6 cellular contexts compared by ENCODE assay signal in the genomic region with DNA sequence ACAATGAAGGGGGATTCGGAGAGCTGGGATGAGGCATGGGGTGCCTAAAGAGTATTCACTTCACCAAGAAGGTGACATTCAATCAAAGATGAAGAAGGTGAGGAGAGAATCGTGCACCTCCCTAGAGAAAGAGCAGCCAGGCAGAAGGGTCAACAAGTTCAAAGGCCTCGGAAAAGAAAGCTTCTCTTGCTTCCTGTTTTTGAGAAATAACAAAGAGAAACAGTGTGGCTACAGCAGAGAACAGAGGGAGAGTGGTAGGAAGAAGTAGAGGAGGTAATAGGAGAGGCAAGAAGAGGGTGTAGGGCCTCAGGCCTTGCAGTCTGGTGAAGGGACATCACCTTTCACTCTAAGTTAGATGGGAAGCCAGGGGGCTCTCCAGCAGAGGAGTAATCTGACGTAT. TPM values are rescaled to one million over a fixed set of nuclear protein-coding genes. Genes with fewer than 3 reads are reported as not detected.
DNase-seq lines count a peak whose midpoint lies in the region; ATAC-seq, FAIRE-seq and TF ChIP-seq lines count a peak whose summit lies in the region.
"Not testable (repeated sequence)": the region's sequence is repeated elsewhere in the genome, so short reads cannot be mapped to it uniquely, and the experiment has no call there.

No MANE protein-coding gene starts in this region.

- in situ Hi-C loops in GM12878 (cut with MboI) = not testable (repeated sequence)

- CTCF ChIA-PET in activated B cell treated with CpG ODN at 0.5 μM for 24 hours (lab: Charles Lee); activated CD8-positive, alpha-beta T cell treated with anti-CD3 and anti-CD28 coated beads for 36 hours (lab: Charles Lee); GM12878 (lab: Yijun Ruan, JAX): not testable (repeated sequence)

- SMC1A ChIA-PET in GM12878 (lab: Charles Lee; ENCODE audit: uncharacterized antibody, unreplicated experiment) = not testable (repeated sequence)

- not testable (repeated sequence) for H3K4me2 ChIP-seq in OCI-LY1 (ENCODE audit: low read length); GM12878 (ENCODE audit: control insufficient read depth, insufficient read depth)

- H3K4me3 Mint-ChIP-seq in activated B cell treated with CpG ODN at 0.5 μM for 24 hours; activated CD8-positive, alpha-beta T cell treated with anti-CD3 and anti-CD28 coated beads for 36 hours; memory B cell; stimulated activated memory B cell treated with anti-CD40 and anti-IgM and Interleukin-4, amounts not matched to agents 10 μg/mL and 1 μg/mL and 100 μg/mL, for 72 hours: not testable (repeated sequence)

- not testable (repeated sequence) for H3F3A ChIP-seq in OCI-LY1 (ENCODE audit: insufficient read depth, low read length)

- not testable (repeated sequence) for H4K20me1 ChIP-seq in OCI-LY1 (ENCODE audit: insufficient read depth, low read length); GM12878 (ENCODE audit: control insufficient read depth, insufficient read depth)

- not testable (repeated sequence) for H3K36me3 ChIP-seq in OCI-LY1 (ENCODE audit: insufficient read depth, low read length); GM12878 (ENCODE audit: control insufficient read depth in 2 of 2, insufficient read depth in 2 of 2, low read length in 1 of 2)

- not testable (repeated sequence) for TF ChIP-seq RAD21 in GM12878 (IDR thresholded peaks at IDR 0.05; ENCODE audit: insufficient read depth, low read depth, low read length)

- ATAC-seq in activated B cell treated with CpG ODN at 0.5 μM for 24 hours (ENCODE audit: low read depth) (peak; percentile 65), GM12878 (peak; percentile 59), memory B cell (ENCODE audit: low read depth) (peak; percentile 69)
- ATAC-seq in activated CD8-positive, alpha-beta T cell treated with anti-CD3 and anti-CD28 coated beads for 36 hours = peak; percentile 27
- peak; percentile 64 for ATAC-seq in stimulated activated memory B cell treated with anti-CD40 and anti-IgM and Interleukin-4, amounts not matched to agents 10 μg/mL and 1 μg/mL and 100 μg/mL, for 72 hours

- not testable (repeated sequence) for BruUV-seq in GM12878 (replicated peaks; lab: Mats Ljungman, UMichigan)

- H3K9me3 ChIP-seq in OCI-LY1 (ENCODE audit: low read length); GM12878 (replicated peaks; ENCODE audit: control insufficient read depth, insufficient read depth, low read length): not testable (repeated sequence)

- H3K4me1 Mint-ChIP-seq in activated B cell treated with CpG ODN at 0.5 μM for 24 hours; activated CD8-positive, alpha-beta T cell treated with anti-CD3 and anti-CD28 coated beads for 36 hours (ENCODE audit: low read depth); memory B cell; stimulated activated memory B cell treated with anti-CD40 and anti-IgM and Interleukin-4, amounts not matched to agents 10 μg/mL and 1 μg/mL and 100 μg/mL, for 72 hours: not testable (repeated sequence)

- H3K27me3 ChIP-seq in OCI-LY1 (ENCODE audit: insufficient read depth, low read length); GM12878 (replicated peaks in 1 of 2; ENCODE audit: control insufficient read depth in 2 of 2, insufficient read depth in 2 of 2, low read length in 1 of 2): not testable (repeated sequence)

- RAD21 ChIA-PET in GM12878 (lab: Charles Lee; ENCODE audit: unreplicated experiment) = not testable (repeated sequence)

- not testable (repeated sequence) for H3K9me3 Mint-ChIP-seq in activated B cell treated with CpG ODN at 0.5 μM for 24 hours; activated CD8-positive, alpha-beta T cell treated with anti-CD3 and anti-CD28 coated beads for 36 hours; memory B cell; stimulated activated memory B cell treated with anti-CD40 and anti-IgM and Interleukin-4, amounts not matched to agents 10 μg/mL and 1 μg/mL and 100 μg/mL, for 72 hours

- not testable (repeated sequence) for H3K9ac ChIP-seq in OCI-LY1 (ENCODE audit: low read length); GM12878 (ENCODE audit: control insufficient read depth, insufficient read depth, low read length)

- POLR2A ChIA-PET in activated B cell treated with CpG ODN at 0.5 μM for 24 hours (lab: Charles Lee); activated CD8-positive, alpha-beta T cell treated with anti-CD3 and anti-CD28 coated beads for 36 hours (lab: Charles Lee); GM12878 (lab: Charles Lee): not testable (repeated sequence)

- intact Hi-C loops in activated B cell treated with CpG ODN at 0.5 μM for 24 hours (cut with micrococcal nuclease); activated CD8-positive, alpha-beta T cell treated with anti-CD3 and anti-CD28 coated beads for 36 hours (cut with micrococcal nuclease); GM12878 (cut with micrococcal nuclease; ENCODE audit: unreplicated experiment): not testable (repeated sequence)

- H3K27ac ChIP-seq in OCI-LY1 (ENCODE audit: low read depth, low read length, poor library complexity, severe bottlenecking) = peak overlapping the region; percentile 66
- H3K27ac ChIP-seq in GM12878 (ENCODE audit: control insufficient read depth, insufficient read depth) = not testable (repeated sequence)

- not testable (repeated sequence) for H3K79me2 ChIP-seq in OCI-LY1 (ENCODE audit: insufficient read depth, low read length); GM12878 (ENCODE audit: control insufficient read depth, insufficient read depth, low read length)

- H3K4me1 ChIP-seq in OCI-LY1 (ENCODE audit: insufficient read depth, low read length, severe bottlenecking); GM12878 (ENCODE audit: control insufficient read depth, insufficient read depth, low read length): not testable (repeated sequence)

- not testable (repeated sequence) for H3K4me3 ChIP-seq in OCI-LY1 (ENCODE audit: low read depth, low read length, poor library complexity, severe bottlenecking); GM12878

- not testable (repeated sequence) for TF ChIP-seq POLR2A in GM12878 (IDR thresholded peaks at IDR 0.05; ENCODE audit: low read depth, low read length)

- not testable (repeated sequence) for H3K27me3 Mint-ChIP-seq in activated B cell treated with CpG ODN at 0.5 μM for 24 hours; activated CD8-positive, alpha-beta T cell treated with anti-CD3 and anti-CD28 coated beads for 36 hours; memory B cell; stimulated activated memory B cell treated with anti-CD40 and anti-IgM and Interleukin-4, amounts not matched to agents 10 μg/mL and 1 μg/mL and 100 μg/mL, for 72 hours

- not testable (repeated sequence) for H3K36me3 Mint-ChIP-seq in activated B cell treated with CpG ODN at 0.5 μM for 24 hours (ENCODE audit: low read depth); activated CD8-positive, alpha-beta T cell treated with anti-CD3 and anti-CD28 coated beads for 36 hours (ENCODE audit: low read depth); memory B cell; stimulated activated memory B cell treated with anti-CD40 and anti-IgM and Interleukin-4, amounts not matched to agents 10 μg/mL and 1 μg/mL and 100 μg/mL, for 72 hours

- TF ChIP-seq EP300 in GM12878 (IDR thresholded peaks at IDR 0.05; ENCODE audit: borderline replicate concordance in 1 of 2, control insufficient read depth in 1 of 2, low read depth in 2 of 2, low read length in 2 of 2) = not testable (repeated sequence)

- not testable (repeated sequence) for H2AFZ ChIP-seq in OCI-LY1 (ENCODE audit: low read length); GM12878 (ENCODE audit: control insufficient read depth, low read depth, low read length)

- not testable (repeated sequence) for FAIRE-seq in GM12878 (lab: Jason Lieb, UNC)

- not testable (repeated sequence) for DNase-seq in activated B cell treated with CpG ODN at 0.5 μM for 24 hours; activated CD8-positive, alpha-beta T cell treated with anti-CD3 and anti-CD28 coated beads for 36 hours; GM12878 (ENCODE audit: low read depth, low spot score); memory B cell (ENCODE audit: low spot score in 2 of 2)

- not testable (repeated sequence) for H3K27ac Mint-ChIP-seq in activated B cell treated with CpG ODN at 0.5 μM for 24 hours; activated CD8-positive, alpha-beta T cell treated with anti-CD3 and anti-CD28 coated beads for 36 hours; memory B cell; stimulated activated memory B cell treated with anti-CD40 and anti-IgM and Interleukin-4, amounts not matched to agents 10 μg/mL and 1 μg/mL and 100 μg/mL, for 72 hours

- not testable (repeated sequence) for TF ChIP-seq CTCF in OCI-LY1 (IDR thresholded peaks at IDR 0.05; ENCODE audit: low read length); activated B cell treated with CpG ODN at 0.5 μM for 24 hours (IDR thresholded peaks at IDR 0.05); activated CD8-positive, alpha-beta T cell treated with anti-CD3 and anti-CD28 coated beads for 36 hours (IDR thresholded peaks at IDR 0.05); GM12878 (IDR thresholded peaks at IDR 0.05 in 2 of 3, conservative IDR thresholded peaks at IDR 0.05 in 1 of 3; ENCODE audit: control insufficient read depth in 2 of 3, extremely low read depth in 1 of 3, insufficient read depth in 1 of 3, low read depth in 3 of 3, low read length in 3 of 3)

- WGBS in GM12878 (ENCODE audit: insufficient coverage, insufficient replicate concordance, low lambda C conversion rate, missing lambda C conversion rate) = 3% methylated on average over 2 of the region's 4 CpGs

- H3K9me2 ChIP-seq in OCI-LY1 (ENCODE audit: low read depth, low read length) = not testable (repeated sequence)

RNA-seq across cellular contexts. Expression of a gene that starts 41.0 kb away (rescaled TPM):
- 25.6 and 33.2 TPM in 2 replicates for total RNA-seq in activated B cell treated with CpG ODN at 0.5 μM for 24 hours
- 10 to 100 TPM; 19.6 to 19.8 TPM for total RNA-seq in activated CD8-positive, alpha-beta T cell treated with anti-CD3 and anti-CD28 coated beads for 36 hours
- 15.0 and 15.4 TPM in 2 replicates for total RNA-seq in GM12878 (2013; cell fraction: nucleolus; rRNA removed)
- total RNA-seq in GM12878 (2014; rRNA removed) = 3.4 and 4.6 TPM in 2 replicates
- total RNA-seq in GM12878 (2014; rRNA removed; fragmentation: Illumina TruSeq; extraction: Trizol) = 5.0 and 5.1 TPM in 2 replicates
- total RNA-seq in GM12878 (2021) = 7.4 and 8.2 TPM in 2 replicates
- polyA plus RNA-seq in GM12878 (2011; ENCODE audit: low read depth) = 5.8 TPM
- 9.0 and 9.4 TPM in 2 replicates for polyA plus RNA-seq in GM12878 (2011; rRNA removed)
- 5.1 and 5.2 TPM in 2 replicates for polyA plus RNA-seq in GM12878 (2011; cell fraction: cytosol; rRNA removed)
- 13.9 and 14.3 TPM in 2 replicates for polyA plus RNA-seq in GM12878 (2011; cell fraction: nucleus; rRNA removed)
- 5.4 and 6.4 TPM in 2 replicates for polyA plus RNA-seq in GM12878 (2012)
- 5.9 and 8.0 TPM in 2 replicates for polyA plus RNA-seq in GM12878 (2014; fragmentation: Illumina TruSeq; extraction: Trizol)
- polyA plus RNA-seq in GM12878 (2014; fragmentation: Nextera tagmentation; extraction: Ambion mirVana) = 1 to 10 TPM; 3.5 to 3.6 TPM
- 3.5 and 4.6 TPM in 2 replicates for polyA plus RNA-seq in GM12878 (2014; rRNA removed)
- 1 to 10 TPM; 7.9 to 8.3 TPM for polyA plus RNA-seq in GM12878 (2016; fragmentation: Nextera tagmentation; extraction: Ambion mirVana)
- polyA minus RNA-seq in GM12878 (2011; rRNA and poly(A)+ RNA removed) = 8.4 and 12.3 TPM in 2 replicates
- 4.1 and 8.1 TPM in 2 replicates for polyA minus RNA-seq in GM12878 (2011; cell fraction: cytosol; rRNA and poly(A)+ RNA removed)
- 15.1 and 24.9 TPM in 2 replicates for polyA minus RNA-seq in GM12878 (2011; cell fraction: nucleus; rRNA and poly(A)+ RNA removed)
